25 cellular contexts compared by ENCODE assay signal in genomic region chr16:72805486-72805885, GRCh38.
"Had no signal": no experiment of that assay in that cellular context is flagged by ENCODE, and none has a peak within 500 bp of the region (broad histone marks: within the 10 kb centered on the region; RNA-seq: fewer than 3 reads in every experiment).

No MANE protein-coding gene starts in this region.

- H2AFZ ChIP-seq: hepatocyte had no signal

- H3K4me3 ChIP-seq: hepatocyte, left ventricle myocardium inferior, lung, ovary, right atrium auricular region, spleen, suprapubic skin, thoracic aorta, tibial artery, upper lobe of right lung had no signal

- H3K4me1 ChIP-seq: left ventricle myocardium inferior, right atrium auricular region, spleen, suprapubic skin, tibial artery, upper lobe of right lung had no signal

- H3K4me1 Mint-ChIP-seq: naive B cell; natural killer cell; stimulated activated effector memory CD8-positive, alpha-beta T cell treated with anti-CD3 and anti-CD28 coated beads, Interleukin-12 subunit alpha, Interleukin-12 subunit beta, amount 100 ng/mL, for 72 hours had no signal

- H3K27ac ChIP-seq: hepatocyte, left ventricle myocardium inferior, ovary, right atrium auricular region, spleen, suprapubic skin, thoracic aorta, tibial artery, upper lobe of right lung had no signal

- DNase-seq: islet precursor cell; left ventricle myocardium inferior; mesendoderm; naive B cell; natural killer cell; nephron progenitor cell; ovary; small intestine; spleen; stimulated activated CD4-positive, alpha-beta T cell treated with anti-CD3 and anti-CD28 coated beads, Interleukin-4, amount 100 ng/mL, for 24 hours; stimulated activated naive CD4-positive, alpha-beta T cell; tibial artery; trophoblast cell; upper lobe of right lung had no signal

- ATAC-seq: natural killer cell; sciatic nerve; stimulated activated effector memory CD8-positive, alpha-beta T cell treated with anti-CD3 and anti-CD28 coated beads, Interleukin-12 subunit alpha, Interleukin-12 subunit beta, amount 100 ng/mL, for 72 hours; upper lobe of right lung had no signal

- H3K9me3 ChIP-seq: left ventricle myocardium inferior, ovary, right atrium auricular region, spleen, suprapubic skin, thoracic aorta, tibial artery, upper lobe of right lung had no signal

- H3K27me3 Mint-ChIP-seq: naive B cell; progenitor cell of endocrine pancreas; stimulated activated naive CD8-positive, alpha-beta T cell treated with anti-CD3 and anti-CD28 coated beads, Interleukin-15, Interleukin-2, amounts not matched to agents 100 ng/mL and 50 ng/mL, for 24 hours had no signal

- H3K79me2 ChIP-seq: hepatocyte had no signal

- H3K4me3 Mint-ChIP-seq: mesothelial cell of epicardium; naive B cell; natural killer cell; nephron progenitor cell; stimulated activated effector memory CD8-positive, alpha-beta T cell treated with anti-CD3 and anti-CD28 coated beads, Interleukin-12 subunit alpha, Interleukin-12 subunit beta, amount 100 ng/mL, for 72 hours; stimulated activated naive CD8-positive, alpha-beta T cell treated with anti-CD3 and anti-CD28 coated beads, Interleukin-15, Interleukin-2, amounts not matched to agents 100 ng/mL and 50 ng/mL, for 24 hours had no signal

- H3K27ac Mint-ChIP-seq: mesothelial cell of epicardium; naive B cell; natural killer cell; progenitor cell of endocrine pancreas; stimulated activated effector memory CD8-positive, alpha-beta T cell treated with anti-CD3 and anti-CD28 coated beads, Interleukin-12 subunit alpha, Interleukin-12 subunit beta, amount 100 ng/mL, for 72 hours; stimulated activated naive CD8-positive, alpha-beta T cell treated with anti-CD3 and anti-CD28 coated beads, Interleukin-15, Interleukin-2, amounts not matched to agents 100 ng/mL and 50 ng/mL, for 24 hours had no signal

- H3K27me3 ChIP-seq: hepatocyte, ovary, right atrium auricular region, spleen, suprapubic skin, tibial artery, upper lobe of right lung had no signal

- H3K4me2 ChIP-seq: hepatocyte had no signal

- H3K36me3 ChIP-seq: ovary had no signal

- FAIRE-seq: small intestine, urothelium cell line had no signal

- H3K36me3 Mint-ChIP-seq: naive B cell; natural killer cell; stimulated activated effector memory CD8-positive, alpha-beta T cell treated with anti-CD3 and anti-CD28 coated beads, Interleukin-12 subunit alpha, Interleukin-12 subunit beta, amount 100 ng/mL, for 72 hours had no signal

- H3K9me3 Mint-ChIP-seq: mesothelial cell of epicardium; naive B cell; natural killer cell; nephron progenitor cell; stimulated activated effector memory CD8-positive, alpha-beta T cell treated with anti-CD3 and anti-CD28 coated beads, Interleukin-12 subunit alpha, Interleukin-12 subunit beta, amount 100 ng/mL, for 72 hours; stimulated activated naive CD8-positive, alpha-beta T cell treated with anti-CD3 and anti-CD28 coated beads, Interleukin-15, Interleukin-2, amounts not matched to agents 100 ng/mL and 50 ng/mL, for 24 hours had no signal
